1 cellular context compared by ENCODE assay signal in genomic region chr1:144015180-144015966, GRCh38. TPM values are rescaled to one million over a fixed set of nuclear protein-coding genes. Genes with fewer than 3 reads are reported as not detected.
"Had no signal": no experiment of that assay in that cellular context is flagged by ENCODE, and none has a peak within 500 bp of the region (broad histone marks: within the 10 kb centered on the region; RNA-seq: fewer than 3 reads in every experiment).

No MANE protein-coding gene starts in this region.

RNA-seq across cellular contexts. Expression of gene FAM72C, which starts 43.6 kb away (rescaled TPM):
- polyA plus RNA-seq: IgD-negative memory B cell had no signal
